In genomic region chr1:150864200-150864599, GRCh38 we compare ENCODE assay signal across 12 cellular contexts. TPM values are rescaled to one million over a fixed set of nuclear protein-coding genes. Genes with fewer than 3 reads are reported as not detected.
"Had no signal": no experiment of that assay in that cellular context is flagged by ENCODE, and none has a peak within 500 bp of the region (broad histone marks: within the 10 kb centered on the region; RNA-seq: fewer than 3 reads in every experiment).

No MANE protein-coding gene starts in this region.

RNA-seq across cellular contexts. Expression of gene CTXND2, which starts 22.7 kb away (rescaled TPM):
- total RNA-seq: OCI-LY7, PC-3, PC-9, Peyer's patch, Right ventricle myocardium inferior, Right ventricle myocardium superior, RPMI7951, SJCRH30, SJSA1, SK-MEL-5, T-cell had no signal
- polyA plus RNA-seq: SK-N-SH had no signal
